Comparison of ENCODE assay signal across 1 cellular context in genomic region chr6:39725632-39725997, GRCh38.
TF ChIP-seq lines count a peak whose summit lies in the region.

No MANE protein-coding gene starts in this region.

TF ChIP-seq in GM23338, 12 proteins besides CTCF, POLR2A, EP300 and RAD21 (continued from another document):
- TF ChIP-seq ZNF462 (CRISPR knock-in tag; IDR thresholded peaks at IDR 0.05) (no peak), EZH2 (IDR thresholded peaks at IDR 0.05; ENCODE audit: low read depth, unreplicated experiment) (no peak), STAT1 (IDR thresholded peaks at IDR 0.05; ENCODE audit: unreplicated experiment) (no peak)
